In the genomic region with DNA sequence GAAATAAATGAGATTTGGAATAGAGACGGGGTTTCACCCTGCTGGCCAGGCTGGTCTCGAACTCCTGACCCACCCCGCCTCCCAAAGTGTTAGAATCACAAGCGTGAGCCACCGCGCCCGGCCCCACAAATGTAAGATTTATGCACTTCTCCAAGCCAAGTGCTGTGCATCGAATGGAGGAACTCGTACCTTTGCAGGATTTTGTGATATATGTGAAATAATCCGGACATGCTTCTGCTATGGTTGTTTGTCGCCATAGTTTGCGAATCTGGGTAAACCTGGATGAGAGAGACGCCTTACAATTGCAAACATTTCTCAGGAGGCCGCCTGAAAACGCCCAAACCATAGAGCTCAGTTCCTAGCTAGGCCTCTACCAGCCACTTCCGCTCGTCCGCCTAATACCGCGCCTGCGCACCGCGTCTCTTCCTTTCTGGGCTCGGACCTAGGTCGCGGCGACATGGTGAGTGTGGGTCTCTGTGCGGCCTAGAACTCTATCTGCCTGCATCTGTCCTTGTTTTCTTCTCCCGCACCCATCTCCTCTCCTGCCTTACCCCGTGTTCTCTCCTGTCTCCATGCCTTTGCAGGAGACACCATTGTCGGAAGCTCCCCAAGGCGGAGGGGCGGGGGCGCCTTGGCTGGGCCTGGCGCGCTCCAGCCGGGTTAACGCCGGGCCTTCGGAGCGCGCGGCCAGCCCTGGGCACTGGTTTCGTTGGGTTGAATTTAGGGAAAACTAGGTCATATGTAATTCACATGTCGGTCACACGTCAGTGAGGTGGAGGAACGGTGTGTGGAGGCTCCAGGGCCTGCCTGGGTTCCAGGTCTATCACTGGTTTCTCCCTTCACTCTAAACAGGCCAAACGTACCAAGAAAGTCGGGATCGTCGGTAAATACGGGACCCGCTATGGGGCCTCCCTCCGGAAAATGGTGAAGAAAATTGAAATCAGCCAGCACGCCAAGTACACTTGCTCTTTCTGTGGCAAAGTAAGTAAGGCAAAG, we compare ENCODE assay signal across 8 cellular contexts. TPM values are rescaled to one million over a fixed set of nuclear protein-coding genes. Genes with fewer than 3 reads are reported as not detected.
DNase-seq lines count a peak whose midpoint lies in the region; ATAC-seq and TF ChIP-seq lines count a peak whose summit lies in the region.

RPL37A (plus strand) TSS at position 427 of the 996 bp plus-strand sequence; CDS start at position 458, 31 bp downstream.

- TF ChIP-seq CTCF in RWPE2 (IDR thresholded peaks at IDR 0.05; ENCODE audit: poor library complexity, severe bottlenecking): no peak
- no peak for TF ChIP-seq CTCF in natural killer cell (IDR thresholded peaks at IDR 0.05)

- no peaks in the 10 kb centered on the region for H3K27me3 ChIP-seq in RWPE2 (ENCODE audit: insufficient read depth, poor library complexity, severe bottlenecking)

- H3K4me3 ChIP-seq in RWPE2 (ENCODE audit: severe bottlenecking): peak within 1 kb of the TSS; percentile 65

- H3K36me3 Mint-ChIP-seq in activated T-helper 2 cell treated with anti-CD3 and anti-CD28 coated beads, Interferon-gamma antibody, Interleukin-2, Interleukin-4, amounts not matched to agents 10 μg/mL and 5 μg/mL and 100 μg/mL, durations not matched to agents 14 hours and 24 hours and 36 hours (ENCODE audit: low read depth): peaks cover 61% of the 10 kb centered on the region
- peaks cover 28% of the 10 kb centered on the region for H3K36me3 Mint-ChIP-seq in natural killer cell

- DNase-seq in EH (ENCODE audit: low read depth): peak; percentile 96
- DNase-seq in H4 (ENCODE audit: low spot score): peak; percentile 94
- DNase-seq in LoVo (ENCODE audit: low spot score): peak; percentile 97
- DNase-seq in RWPE2 (ENCODE audit: low spot score): peak; percentile 93
- peak; percentile 88 for DNase-seq in activated T-helper 2 cell treated with anti-CD3 and anti-CD28 coated beads, Interferon-gamma antibody, Interleukin-2, Interleukin-4, amounts not matched to agents 10 μg/mL and 5 μg/mL and 100 μg/mL, durations not matched to agents 14 hours and 24 hours and 36 hours (ENCODE audit: low spot score)
- peak; percentile 98 for DNase-seq in fibroblast of peridontal ligament (ENCODE audit: extremely low read depth)
- peak; percentile 84 for DNase-seq in natural killer cell
- DNase-seq in stimulated activated naive CD4-positive, alpha-beta T cell treated with Interleukin-2 at 50 U/mL for 16 hours (lab: John Stamatoyannopoulos, UW): peak; percentile 86

- peaks cover 22% of the 10 kb centered on the region for H3K4me1 ChIP-seq in RWPE2 (ENCODE audit: insufficient read depth, poor library complexity, severe bottlenecking)

- peak within 1 kb of the TSS; percentile 82 for H3K27ac ChIP-seq in RWPE2 (ENCODE audit: poor library complexity, severe bottlenecking)

- H3K9me3 Mint-ChIP-seq in activated T-helper 2 cell treated with anti-CD3 and anti-CD28 coated beads, Interferon-gamma antibody, Interleukin-2, Interleukin-4, amounts not matched to agents 10 μg/mL and 5 μg/mL and 100 μg/mL, durations not matched to agents 14 hours and 24 hours and 36 hours: no peaks in the 10 kb centered on the region
- no peaks in the 10 kb centered on the region for H3K9me3 Mint-ChIP-seq in natural killer cell

- H3K9me3 ChIP-seq in RWPE2 (ENCODE audit: severe bottlenecking): no peaks in the 10 kb centered on the region

- H3K27me3 Mint-ChIP-seq in activated T-helper 2 cell treated with anti-CD3 and anti-CD28 coated beads, Interferon-gamma antibody, Interleukin-2, Interleukin-4, amounts not matched to agents 10 μg/mL and 5 μg/mL and 100 μg/mL, durations not matched to agents 14 hours and 24 hours and 36 hours (ENCODE audit: low read depth): no peaks in the 10 kb centered on the region
- H3K27me3 Mint-ChIP-seq in natural killer cell (ENCODE audit: low read depth in 2 of 2): no peaks in the 10 kb centered on the region

- H3K36me3 ChIP-seq in RWPE2 (ENCODE audit: low read depth): peaks cover 48% of the 10 kb centered on the region

- peak within 1 kb of the TSS; percentile 95 for H3K4me3 Mint-ChIP-seq in activated T-helper 2 cell treated with anti-CD3 and anti-CD28 coated beads, Interferon-gamma antibody, Interleukin-2, Interleukin-4, amounts not matched to agents 10 μg/mL and 5 μg/mL and 100 μg/mL, durations not matched to agents 14 hours and 24 hours and 36 hours (ENCODE audit: low read depth)
- peak within 1 kb of the TSS; percentile 96 for H3K4me3 Mint-ChIP-seq in natural killer cell

- H3K4me1 Mint-ChIP-seq in activated T-helper 2 cell treated with anti-CD3 and anti-CD28 coated beads, Interferon-gamma antibody, Interleukin-2, Interleukin-4, amounts not matched to agents 10 μg/mL and 5 μg/mL and 100 μg/mL, durations not matched to agents 14 hours and 24 hours and 36 hours (ENCODE audit: low read depth): peaks cover 53% of the 10 kb centered on the region
- peaks cover 40 to 52% of the 10 kb centered on the region in 2 donors for H3K4me1 Mint-ChIP-seq in natural killer cell

- intact Hi-C loops in activated T-helper 2 cell treated with anti-CD3 and anti-CD28 coated beads, Interferon-gamma antibody, Interleukin-2, Interleukin-4, amounts not matched to agents 10 μg/mL and 5 μg/mL and 100 μg/mL, durations not matched to agents 14 hours and 24 hours and 36 hours (cut with micrococcal nuclease): loop anchor here (1.0 to 5.0 kb wide), 3 partner anchors 23 to 359 kb away; partner anchors contain the start of gene SMARCAL1
- intact Hi-C loops in natural killer cell (cut with micrococcal nuclease): loop anchor here (2.0 to 5.0 kb wide), 2 partner anchors 86 to 1686 kb away; partner anchors contain the start of gene SMARCAL1

- ATAC-seq in RWPE2 (ENCODE audit: low read depth) (peak; percentile 91), natural killer cell (peak; percentile 96 to 97 (median 97))

- H3K27ac Mint-ChIP-seq in activated T-helper 2 cell treated with anti-CD3 and anti-CD28 coated beads, Interferon-gamma antibody, Interleukin-2, Interleukin-4, amounts not matched to agents 10 μg/mL and 5 μg/mL and 100 μg/mL, durations not matched to agents 14 hours and 24 hours and 36 hours: peak within 1 kb of the TSS; percentile 86
- peak within 1 kb of the TSS; percentile 92 to 98 for H3K27ac Mint-ChIP-seq in natural killer cell

RNA-seq across cellular contexts. Expression of gene RPL37A, which starts in this region (rescaled TPM):
- total RNA-seq in H4 (2014; rRNA removed; shearing (Covaris generic)): 1,506 and 2,054 TPM in 2 replicates
- total RNA-seq in activated T-helper 2 cell treated with anti-CD3 and anti-CD28 coated beads, Interferon-gamma antibody, Interleukin-2, Interleukin-4, amounts not matched to agents 10 μg/mL and 5 μg/mL and 100 μg/mL, durations not matched to agents 14 hours and 24 hours and 36 hours: 3,117 and 3,296 TPM in 2 replicates
- 1,000 to 10,000 TPM; 1,429 to 1,793 (median 1,744) TPM for total RNA-seq in natural killer cell

Comparison
In these comparisons a context has a peak if more than half of its experiments do, and no peak if none do; other contexts are left out.
1. Peak in every context shown above with its lines: DNase-seq, ATAC-seq, H3K4me3 ChIP-seq and H3K27ac ChIP-seq.